ENCODE assay signal across 13 cellular contexts in genomic region chr4:101393256-101393655, GRCh38. TPM values are rescaled to one million over a fixed set of nuclear protein-coding genes. Genes with fewer than 3 reads are reported as not detected.
A peak's percentile ranks its signal among the peaks of the same experiment; 100 is the strongest.
DNase-seq lines count a peak whose midpoint lies in the region; ATAC-seq and TF ChIP-seq lines count a peak whose summit lies in the region.
"Had no signal": no experiment of that assay in that cellular context is flagged by ENCODE, and none has a peak within 500 bp of the region (broad histone marks: within the 10 kb centered on the region; RNA-seq: fewer than 3 reads in every experiment).

No MANE protein-coding gene starts in this region.

- TF ChIP-seq CTCF in epithelial cell of esophagus (IDR thresholded peaks at IDR 0.05; ENCODE audit: insufficient read depth, low read depth, low read length, missing control alignments): no peak

- DNase-seq in GM03348 (ENCODE audit: low spot score): peak; percentile 17
- DNase-seq in NCI-H2196 (lab: John Stamatoyannopoulos, UW; ENCODE audit: unreplicated experiment): peak; percentile 52
- DNase-seq in epithelial cell of esophagus (ENCODE audit: low read depth): peak; percentile 72
- DNase-seq in myocyte (ENCODE audit: low read depth): peak; percentile 51
- no peak for DNase-seq in posterior vena cava (ENCODE audit: low spot score)
- no peak for DNase-seq in activated CD4-positive, alpha-beta T cell treated with anti-CD3 and anti-CD28 coated beads for 1 hour
- DNase-seq in NOMO-1 treated with dmso at 0.1 percent for 144 hours (lab: John Stamatoyannopoulos, UW; ENCODE audit: unreplicated experiment): no peak
- DNase-seq: activated CD8-positive, alpha-beta memory T cell treated with anti-CD3 and anti-CD28 coated beads, Interleukin-2, amount 50 U/mL, for 4 hours; brain microvascular endothelial cell; GOT3; posterior cingulate gyrus had no signal

- intact Hi-C loops in posterior vena cava (cut with DNase I): no loop called here

- H3K4me3 ChIP-seq in epithelial cell of esophagus (ENCODE audit: low read length): no peak overlapping the region
- H3K4me3 ChIP-seq: lung had no signal

- ATAC-seq in GM21390 (IDR thresholded peaks at IDR 0.05; ENCODE audit: unreplicated experiment): no peak

RNA-seq across cellular contexts. Expression of gene PPP3CA, which starts 45.9 kb away (rescaled TPM):
- total RNA-seq in myocyte (33.9 and 34.7 TPM in 2 replicates), posterior vena cava (10 to 100 TPM; 45.2 to 58.2 TPM)
- polyA plus RNA-seq in myocyte (2012): 27.7 TPM

Comparison
In these comparisons a context has a peak if more than half of its experiments do, and no peak if none do; other contexts are left out.
1. DNase-seq: peak in GM03348 (single experiment), NCI-H2196 (single experiment), epithelial cell of esophagus (single experiment) and myocyte (single experiment); none in posterior vena cava (single experiment), activated CD4-positive, alpha-beta T cell treated with anti-CD3 and anti-CD28 coated beads for 1 hour (single experiment) and NOMO-1 treated with dmso at 0.1 percent for 144 hours (single experiment).